In the genomic region with DNA sequence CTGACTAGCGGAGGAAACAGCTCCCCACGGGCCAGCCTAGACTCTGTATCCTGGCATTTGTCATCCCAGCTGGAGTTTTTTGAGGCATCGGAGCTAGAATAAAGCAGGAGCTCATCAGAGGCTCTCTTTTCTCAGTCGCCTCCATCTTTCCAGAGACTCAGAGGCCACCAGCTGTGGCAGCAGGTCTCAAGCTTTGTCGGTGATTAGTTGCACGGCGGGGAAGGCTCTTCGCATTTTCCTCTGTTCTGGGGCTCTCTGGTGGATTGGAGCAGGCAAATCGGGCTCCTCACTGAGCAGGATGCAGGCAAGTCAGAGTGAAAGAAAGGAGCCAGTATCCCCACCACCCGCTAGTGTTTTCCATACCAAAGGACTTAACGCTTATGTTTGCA, we compare ENCODE assay signal across 19 cellular contexts.
A peak's percentile ranks its signal among the peaks of the same experiment; 100 is the strongest.
DNase-seq lines count a peak whose midpoint lies in the region; ATAC-seq and TF ChIP-seq lines count a peak whose summit lies in the region.
"Had no signal": no experiment of that assay in that cellular context is flagged by ENCODE, and none has a peak within 500 bp of the region (broad histone marks: within the 10 kb centered on the region; RNA-seq: fewer than 3 reads in every experiment).

No MANE protein-coding gene starts in this region.

- no peaks in the 10 kb centered on the region for H3K36me3 Mint-ChIP-seq in nephron (ENCODE audit: low read depth)
- H3K36me3 Mint-ChIP-seq: naive thymus-derived CD8-positive, alpha-beta T cell; stimulated activated effector memory CD8-positive, alpha-beta T cell treated with anti-CD3 and anti-CD28 coated beads, Interleukin-12 subunit alpha, Interleukin-12 subunit beta, amount 100 ng/mL, for 72 hours had no signal

- H3K36me3 ChIP-seq in left ventricle myocardium inferior, result no peaks in the 10 kb centered on the region
- H3K36me3 ChIP-seq: gastroesophageal sphincter, thyroid gland had no signal

- intact Hi-C loops in left ventricle myocardium inferior (cut with micrococcal nuclease), result no loop called here

- peaks cover 42% of the 10 kb centered on the region for H3K4me1 Mint-ChIP-seq in nephron
- H3K4me1 Mint-ChIP-seq: activated B cell treated with CpG ODN at 0.5 μM for 24 hours; activated T-helper 17 cell treated with anti-CD3 and anti-CD28 coated beads, Interleukin-2, amount 50 U/mL, for 72 hours; naive thymus-derived CD8-positive, alpha-beta T cell; stimulated activated effector memory CD8-positive, alpha-beta T cell treated with anti-CD3 and anti-CD28 coated beads, Interleukin-12 subunit alpha, Interleukin-12 subunit beta, amount 100 ng/mL, for 72 hours had no signal

- peaks cover 61% of the 10 kb centered on the region for H3K4me1 ChIP-seq in left ventricle myocardium inferior

- peaks cover 4% of the 10 kb centered on the region for H3K27me3 Mint-ChIP-seq in nephron (ENCODE audit: low read depth)
- H3K27me3 Mint-ChIP-seq: activated B cell treated with CpG ODN at 0.5 μM for 24 hours; activated T-helper 17 cell treated with anti-CD3 and anti-CD28 coated beads, Interleukin-2, amount 50 U/mL, for 72 hours had no signal

- no peak overlapping the region for H3K4me3 ChIP-seq in left ventricle myocardium inferior
- H3K4me3 ChIP-seq: gastroesophageal sphincter, thyroid gland had no signal

- DNase-seq in ELF-1 (ENCODE audit: low read depth, low spot score) (peak; percentile 91), NCI-H69 (lab: John Stamatoyannopoulos, UW) (peak; percentile 79), left ventricle myocardium inferior (no peak), DMS53 treated with DMSO at 0.1 percent for 48 hours (lab: John Stamatoyannopoulos, UW; ENCODE audit: unreplicated experiment) (no peak), GOT3 (lab: John Stamatoyannopoulos, UW) (no peak)
- no peak for DNase-seq in stimulated activated naive CD8-positive, alpha-beta T cell treated with anti-CD3 and anti-CD28 coated beads, Interleukin-15, Interleukin-2, amounts not matched to agents 100 U/mL and 50 U/mL, for 24 hours
- DNase-seq: ACHN; activated B cell treated with CpG ODN at 0.5 μM for 24 hours; naive thymus-derived CD8-positive, alpha-beta T cell; NCI-H1930; SIG-M5; thyroid gland had no signal

- H3K27me3 ChIP-seq in left ventricle myocardium inferior (ENCODE audit: low read depth), result no peaks in the 10 kb centered on the region
- H3K27me3 ChIP-seq: gastroesophageal sphincter, thyroid gland had no signal

- no peak for TF ChIP-seq CTCF in left ventricle myocardium inferior (IDR thresholded peaks at IDR 0.05; ENCODE audit: borderline replicate concordance)
- no peak for TF ChIP-seq CTCF in nephron (IDR thresholded peaks at IDR 0.05; ENCODE audit: unreplicated experiment in 3 of 3)

- H3K9me3 Mint-ChIP-seq in nephron, result no peaks in the 10 kb centered on the region
- H3K9me3 Mint-ChIP-seq: activated B cell treated with CpG ODN at 0.5 μM for 24 hours; T-helper 1 cell treated with Interleukin-12 subunit alpha and Interleukin-12 subunit beta and Interleukin-4 antibody, amounts not matched to agents 30 μg/mL and 1 μg/mL, for 36 hours had no signal

- H3K9me3 ChIP-seq in left ventricle myocardium inferior (replicated peaks), result no peaks in the 10 kb centered on the region
- H3K9me3 ChIP-seq: gastroesophageal sphincter, thyroid gland had no signal

- no peak overlapping the region for H3K4me3 Mint-ChIP-seq in nephron
- H3K4me3 Mint-ChIP-seq: activated B cell treated with CpG ODN at 0.5 μM for 24 hours; activated T-helper 17 cell treated with anti-CD3 and anti-CD28 coated beads, Interleukin-2, amount 50 U/mL, for 72 hours; naive thymus-derived CD8-positive, alpha-beta T cell; stimulated activated effector memory CD8-positive, alpha-beta T cell treated with anti-CD3 and anti-CD28 coated beads, Interleukin-12 subunit alpha, Interleukin-12 subunit beta, amount 100 ng/mL, for 72 hours; T-helper 1 cell treated with Interleukin-12 subunit alpha and Interleukin-12 subunit beta and Interleukin-4 antibody, amounts not matched to agents 30 μg/mL and 1 μg/mL, for 36 hours had no signal

- H3K27ac Mint-ChIP-seq in nephron, result peak overlapping the region in 2 of 3 experiments; percentile 23 to 31
- H3K27ac Mint-ChIP-seq: activated B cell treated with CpG ODN at 0.5 μM for 24 hours; activated T-helper 17 cell treated with anti-CD3 and anti-CD28 coated beads, Interleukin-2, amount 50 U/mL, for 72 hours; naive thymus-derived CD8-positive, alpha-beta T cell; stimulated activated effector memory CD8-positive, alpha-beta T cell treated with anti-CD3 and anti-CD28 coated beads, Interleukin-12 subunit alpha, Interleukin-12 subunit beta, amount 100 ng/mL, for 72 hours; T-helper 1 cell treated with Interleukin-12 subunit alpha and Interleukin-12 subunit beta and Interleukin-4 antibody, amounts not matched to agents 30 μg/mL and 1 μg/mL, for 36 hours had no signal

- peak overlapping the region; percentile 74 for H3K27ac ChIP-seq in left ventricle myocardium inferior (replicated peaks)
- H3K27ac ChIP-seq: gastroesophageal sphincter, thyroid gland had no signal

- no peak for ATAC-seq in GM19397 (IDR thresholded peaks at IDR 0.05; ENCODE audit: unreplicated experiment)
- ATAC-seq in stimulated activated naive CD8-positive, alpha-beta T cell treated with anti-CD3 and anti-CD28 coated beads, Interleukin-15, Interleukin-2, amounts not matched to agents 100 U/mL and 50 U/mL, for 24 hours, result no peak
- ATAC-seq: activated T-helper 17 cell treated with anti-CD3 and anti-CD28 coated beads, Interleukin-2, amount 50 U/mL, for 72 hours; esophagus mucosa; gastroesophageal sphincter; naive thymus-derived CD8-positive, alpha-beta T cell; stimulated activated effector memory CD8-positive, alpha-beta T cell treated with anti-CD3 and anti-CD28 coated beads, Interleukin-12 subunit alpha, Interleukin-12 subunit beta, amount 100 ng/mL, for 72 hours had no signal

Comparison
In these comparisons a context has a peak if more than half of its experiments do, and no peak if none do; other contexts are left out.
1. DNase-seq: peak in ELF-1 (single experiment) and NCI-H69 (single experiment); none in left ventricle myocardium inferior (single experiment), DMS53 treated with DMSO at 0.1 percent for 48 hours (single experiment), stimulated activated naive CD8-positive, alpha-beta T cell treated with anti-CD3 and anti-CD28 coated beads, Interleukin-15, Interleukin-2, amounts not matched to agents 100 U/mL and 50 U/mL, for 24 hours (single experiment) and GOT3 (single experiment).